In the genomic region with DNA sequence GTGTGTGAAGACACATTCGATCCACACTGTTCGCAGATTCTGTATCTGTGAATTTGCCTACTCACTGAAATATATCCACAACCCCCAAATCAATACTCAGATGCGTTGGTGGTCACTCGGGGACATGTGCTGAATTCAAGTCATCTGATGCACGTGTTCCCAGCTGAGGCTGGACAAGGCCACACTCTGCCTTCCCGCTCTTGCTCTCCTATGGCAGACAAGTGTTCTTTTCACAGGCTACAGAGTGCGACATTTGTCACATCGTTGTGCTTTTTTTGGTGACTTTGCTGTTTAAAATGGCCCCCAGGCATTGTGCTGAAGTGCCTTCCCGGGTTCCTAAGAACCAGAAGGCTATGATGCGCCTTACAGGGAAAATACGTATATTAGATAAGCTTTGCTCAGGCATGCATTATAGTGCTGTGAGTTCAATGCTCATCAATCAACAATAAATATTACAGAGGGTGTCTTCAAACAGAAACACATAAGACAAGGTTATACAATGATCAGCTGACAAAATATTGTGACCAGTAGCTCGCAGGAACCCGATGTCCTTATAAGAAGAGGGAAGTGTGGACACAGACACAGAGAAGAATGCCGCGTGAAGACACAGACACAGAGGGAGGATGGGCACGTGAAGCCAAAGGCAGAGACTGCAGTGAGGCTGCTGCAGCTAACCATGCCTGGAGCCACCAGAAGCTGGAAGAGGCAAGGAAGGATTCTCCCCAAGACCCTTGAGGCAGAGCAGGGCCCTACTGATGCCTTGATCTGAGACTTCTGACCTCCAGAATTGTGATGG, we compare ENCODE assay signal across 19 cellular contexts. TPM values are rescaled to one million over a fixed set of nuclear protein-coding genes. Genes with fewer than 3 reads are reported as not detected.
DNase-seq lines count a peak whose midpoint lies in the region; ATAC-seq and TF ChIP-seq lines count a peak whose summit lies in the region.
"Had no signal": no experiment of that assay in that cellular context is flagged by ENCODE, and none has a peak within 500 bp of the region (broad histone marks: within the 10 kb centered on the region; RNA-seq: fewer than 3 reads in every experiment).

No MANE protein-coding gene starts in this region.

- H3F3A ChIP-seq in GM23338 (replicated peaks; ENCODE audit: low read depth) = no peaks in the 10 kb centered on the region

- peaks cover 45 to 63% of the 10 kb centered on the region in 2 donors for H3K36me3 Mint-ChIP-seq in CD14-positive monocyte
- H3K36me3 Mint-ChIP-seq in GM23338 (ENCODE audit: low read depth) = peaks cover 8% of the 10 kb centered on the region
- H3K36me3 Mint-ChIP-seq in endothelial cell (ENCODE audit: low read depth, unreplicated experiment) = peaks cover 16% of the 10 kb centered on the region
- peaks cover 3% of the 10 kb centered on the region for H3K36me3 Mint-ChIP-seq in neural crest cell (ENCODE audit: low read depth)
- H3K36me3 Mint-ChIP-seq in activated CD4-positive, alpha-beta memory T cell treated with anti-CD3 and anti-CD28 coated beads, Interleukin-2, amount 10 ng/mL, durations not matched to agents 7 days and 5 days (ENCODE audit: low read depth) = peaks cover 58% of the 10 kb centered on the region

- no peak for DNase-seq in CD14-positive monocyte (ENCODE audit: low spot score)
- no peak for DNase-seq in GM23338 (ENCODE audit: low spot score)
- DNase-seq in endothelial cell (ENCODE audit: low spot score) = no peak
- DNase-seq in neural crest cell (ENCODE audit: low read depth, low spot score) = no peak
- DNase-seq in middle frontal gyrus (ENCODE audit: extremely low spot score, low spot score) = no peak
- no peak for DNase-seq in UCSD-AML1 (lab: John Stamatoyannopoulos, UW; ENCODE audit: unreplicated experiment)
- no peak for DNase-seq in AML-193 (lab: John Stamatoyannopoulos, UW)
- no peak for DNase-seq in activated CD4-positive, alpha-beta memory T cell treated with anti-CD3 and anti-CD28 coated beads, Interleukin-2, amount 10 ng/mL, durations not matched to agents 7 days and 5 days
- DNase-seq: activated CD4-positive, alpha-beta T cell treated with anti-CD3 and anti-CD28 coated beads for 36 hours; cortex of kidney; mammary epithelial cell; NCI-H1105; NCI-H2081 treated with DMSO at 0.1 percent for 48 hours; NCI-H524 treated with DMSO at 0.1 percent for 48 hours; nephron progenitor cell; stimulated activated CD4-positive, alpha-beta T cell treated with anti-CD3 and anti-CD28 coated beads, Interleukin-4, amount 100 ng/mL, for 24 hours had no signal

- H3K4me1 Mint-ChIP-seq in CD14-positive monocyte (peaks cover 40% of the 10 kb centered on the region), GM23338 (peaks cover 31% of the 10 kb centered on the region), endothelial cell (ENCODE audit: unreplicated experiment) (peaks cover 24% of the 10 kb centered on the region), neural crest cell (peaks cover 30% of the 10 kb centered on the region)
- H3K4me1 Mint-ChIP-seq in activated CD4-positive, alpha-beta memory T cell treated with anti-CD3 and anti-CD28 coated beads, Interleukin-2, amount 10 ng/mL, durations not matched to agents 7 days and 5 days = peaks cover 30% of the 10 kb centered on the region

- no peak overlapping the region for H2AFZ ChIP-seq in GM23338

- H3K36me3 ChIP-seq in GM23338 (ENCODE audit: insufficient read depth) = no peaks in the 10 kb centered on the region

- H3K27me3 ChIP-seq in GM23338 (ENCODE audit: insufficient read depth) = no peaks in the 10 kb centered on the region

- POLR2A ChIA-PET in activated CD4-positive, alpha-beta memory T cell treated with anti-CD3 and anti-CD28 coated beads, Interleukin-2, amount 10 ng/mL, durations not matched to agents 7 days and 5 days (lab: Charles Lee) = interaction anchor here (1.0 to 1.1 kb wide), 2 partner anchors 10 to 15 kb away, joined by 3 read pairs; no protein-coding TSS in a partner anchor

- H3K27me3 Mint-ChIP-seq in CD14-positive monocyte (ENCODE audit: low read depth in 3 of 3) (peaks cover 0 to 2% (median 0%) of the 10 kb centered on the region in 3 donors), GM23338 (ENCODE audit: insufficient read depth, low read depth, poor library complexity) (peaks cover 15% of the 10 kb centered on the region), endothelial cell (ENCODE audit: unreplicated experiment) (peaks cover 4% of the 10 kb centered on the region), neural crest cell (ENCODE audit: low read depth) (no peaks in the 10 kb centered on the region)
- no peaks in the 10 kb centered on the region for H3K27me3 Mint-ChIP-seq in activated CD4-positive, alpha-beta memory T cell treated with anti-CD3 and anti-CD28 coated beads, Interleukin-2, amount 10 ng/mL, durations not matched to agents 7 days and 5 days
- H3K27me3 Mint-ChIP-seq: activated CD4-positive, alpha-beta T cell treated with anti-CD3 and anti-CD28 coated beads for 36 hours; brain had no signal

- H3K4me1 ChIP-seq in GM23338 (ENCODE audit: insufficient read depth) = peaks cover 26% of the 10 kb centered on the region

- no peak overlapping the region for H3K27ac ChIP-seq in GM23338 (ENCODE audit: low read depth)
- H3K27ac ChIP-seq: RWPE1 had no signal

- H3K4me2 ChIP-seq in GM23338 = no peak overlapping the region

- H3K27ac Mint-ChIP-seq in CD14-positive monocyte (peak overlapping the region; percentile 28 to 84 (median 61)), GM23338 (peak overlapping the region; percentile 32; the same call in 1 of the 2 replicates), endothelial cell (ENCODE audit: unreplicated experiment) (no peak overlapping the region), neural crest cell (ENCODE audit: unreplicated experiment) (peak overlapping the region; percentile 22)
- no peak overlapping the region for H3K27ac Mint-ChIP-seq in activated CD4-positive, alpha-beta memory T cell treated with anti-CD3 and anti-CD28 coated beads, Interleukin-2, amount 10 ng/mL, durations not matched to agents 7 days and 5 days
- H3K27ac Mint-ChIP-seq: activated CD4-positive, alpha-beta T cell treated with anti-CD3 and anti-CD28 coated beads for 36 hours had no signal

- H3K4me3 Mint-ChIP-seq in CD14-positive monocyte (no peak overlapping the region), GM23338 (no peak overlapping the region), endothelial cell (ENCODE audit: unreplicated experiment) (peak overlapping the region; percentile 14), neural crest cell (no peak overlapping the region)
- H3K4me3 Mint-ChIP-seq in activated CD4-positive, alpha-beta memory T cell treated with anti-CD3 and anti-CD28 coated beads, Interleukin-2, amount 10 ng/mL, durations not matched to agents 7 days and 5 days = no peak overlapping the region
- H3K4me3 Mint-ChIP-seq: activated CD4-positive, alpha-beta T cell treated with anti-CD3 and anti-CD28 coated beads for 36 hours; brain; nephron progenitor cell had no signal

- H3K9me3 Mint-ChIP-seq in CD14-positive monocyte (peaks cover 0 to 2% (median 0%) of the 10 kb centered on the region in 7 donors), GM23338 (no peaks in the 10 kb centered on the region), endothelial cell (ENCODE audit: unreplicated experiment) (no peaks in the 10 kb centered on the region), neural crest cell (no peaks in the 10 kb centered on the region)
- no peaks in the 10 kb centered on the region for H3K9me3 Mint-ChIP-seq in activated CD4-positive, alpha-beta memory T cell treated with anti-CD3 and anti-CD28 coated beads, Interleukin-2, amount 10 ng/mL, durations not matched to agents 7 days and 5 days
- H3K9me3 Mint-ChIP-seq: brain, nephron progenitor cell had no signal

- no peaks in the 10 kb centered on the region; the same call in none of the 2 replicates for H4K20me1 ChIP-seq in GM23338 (replicated peaks; ENCODE audit: insufficient read depth)

- no peak for ATAC-seq in GM23338
- ATAC-seq: activated CD4-positive, alpha-beta T cell treated with anti-CD3 and anti-CD28 coated beads for 36 hours; HCT116 had no signal

- CTCF ChIA-PET in activated CD4-positive, alpha-beta memory T cell treated with anti-CD3 and anti-CD28 coated beads, Interleukin-2, amount 10 ng/mL, durations not matched to agents 7 days and 5 days (lab: Charles Lee) = no interaction called here

- no peak for TF ChIP-seq CTCF in CD14-positive monocyte (IDR thresholded peaks at IDR 0.05)
- no peak for TF ChIP-seq CTCF in GM23338 (conservative IDR thresholded peaks at IDR 0.05; ENCODE audit: low read depth in 2 of 2)
- no peak for TF ChIP-seq CTCF in endothelial cell (IDR thresholded peaks at IDR 0.05; ENCODE audit: unreplicated experiment)
- TF ChIP-seq CTCF in neural crest cell (conservative IDR thresholded peaks at IDR 0.05) = no peak

- no peaks in the 10 kb centered on the region for H3K9me2 ChIP-seq in GM23338 (ENCODE audit: insufficient read depth)

- intact Hi-C loops in CD14-positive monocyte (cut with micrococcal nuclease) = no loop called here

- H3K79me2 ChIP-seq in GM23338 (replicated peaks; ENCODE audit: insufficient read depth) = peaks cover 70% of the 10 kb centered on the region

- no peak overlapping the region for H3K4me3 ChIP-seq in GM23338

TF ChIP-seq in GM23338, 12 proteins besides CTCF, POLR2A, EP300 and RAD21 (continues in another document):
- no peak for TF ChIP-seq EZH2phosphoT487 (IDR thresholded peaks at IDR 0.05; ENCODE audit: unreplicated experiment)
- no peak for TF ChIP-seq ZNF114 (CRISPR knock-in tag; IDR thresholded peaks at IDR 0.05)
- no peak for TF ChIP-seq ETS1 (IDR thresholded peaks at IDR 0.05)
- no peak for TF ChIP-seq STAT1 (IDR thresholded peaks at IDR 0.05; ENCODE audit: unreplicated experiment)
- no peak for TF ChIP-seq NANOG (IDR thresholded peaks at IDR 0.05; ENCODE audit: borderline replicate concordance)

RNA-seq across cellular contexts. Expression of gene IRF2, which starts 42.0 kb away (rescaled TPM):
- polyA plus RNA-seq in CD14-positive monocyte (10 to 100 TPM; 51.3 to 76.8 TPM), GM23338 (2016; fragmentation: Nextera tagmentation; extraction: Ambion mirVana) (13.6 and 15.0 TPM in 2 replicates)
- 14.1 and 14.7 TPM in 2 replicates for total RNA-seq in GM23338 (2014; rRNA removed; shearing (Covaris generic))
- total RNA-seq in endothelial cell (ENCODE audit: unreplicated experiment) (27.6 TPM), neural crest cell (12.6 and 15.8 TPM in 2 replicates)
- total RNA-seq in activated CD4-positive, alpha-beta memory T cell treated with anti-CD3 and anti-CD28 coated beads, Interleukin-2, amount 10 ng/mL, durations not matched to agents 7 days and 5 days = 10 to 100 TPM; 77.2 to 78.5 TPM

Comparison
In these comparisons a context has a peak if more than half of its experiments do, and no peak if none do; other contexts are left out.
1. H3K27ac Mint-ChIP-seq: peak in CD14-positive monocyte (7 of 7), GM23338 (single experiment) and neural crest cell (single experiment); none in endothelial cell (single experiment) and activated CD4-positive, alpha-beta memory T cell treated with anti-CD3 and anti-CD28 coated beads, Interleukin-2, amount 10 ng/mL, durations not matched to agents 7 days and 5 days (single experiment).